Comparison of ENCODE assay signal across 27 cellular contexts in genomic region chr16:26993988-26994387, GRCh38.
A peak's percentile ranks its signal among the peaks of the same experiment; 100 is the strongest.
DNase-seq lines count a peak whose midpoint lies in the region; ATAC-seq and TF ChIP-seq lines count a peak whose summit lies in the region.
"Had no signal": no experiment of that assay in that cellular context is flagged by ENCODE, and none has a peak within 500 bp of the region (broad histone marks: within the 10 kb centered on the region; RNA-seq: fewer than 3 reads in every experiment).

No MANE protein-coding gene starts in this region.

- no peak overlapping the region for H2AFZ ChIP-seq in smooth muscle cell (ENCODE audit: low read depth)
- H2AFZ ChIP-seq: PC-9 had no signal

- no peak for ATAC-seq in HG03469 (IDR thresholded peaks at IDR 0.05; ENCODE audit: unreplicated experiment)
- no peak for ATAC-seq in HG02798 (IDR thresholded peaks at IDR 0.05; ENCODE audit: poor library complexity, unreplicated experiment)
- ATAC-seq: activated CD4-positive, CD25-positive, alpha-beta regulatory T cell treated with anti-CD3 and anti-CD28 coated beads, Interleukin-2, amount 50 U/mL, for 24 hours; activated CD8-positive, alpha-beta T cell treated with anti-CD3 and anti-CD28 coated beads for 36 hours; left colon; naive thymus-derived CD4-positive, alpha-beta T cell; right cardiac atrium; T-cell had no signal

- no peaks in the 10 kb centered on the region for H4K20me1 ChIP-seq in smooth muscle cell (ENCODE audit: low read depth)

- H3F3A ChIP-seq in smooth muscle cell (ENCODE audit: low read depth): no peaks in the 10 kb centered on the region

- 43% methylated on average over 5 of the region's 5 CpGs for WGBS in smooth muscle cell (ENCODE audit: low lambda C conversion rate)

- H3K27me3 ChIP-seq in smooth muscle cell (ENCODE audit: low read depth): no peaks in the 10 kb centered on the region
- H3K27me3 ChIP-seq: SJCRH30 had no signal

- no peaks in the 10 kb centered on the region for H3K36me3 ChIP-seq in smooth muscle cell (ENCODE audit: low read depth)
- H3K36me3 ChIP-seq: SJCRH30 had no signal

- H3K9me3 ChIP-seq in smooth muscle cell (replicated peaks; ENCODE audit: low read depth): no peaks in the 10 kb centered on the region
- H3K9me3 ChIP-seq: SJCRH30 had no signal

- H3K4me1 ChIP-seq in smooth muscle cell (ENCODE audit: low read depth): peaks cover 14% of the 10 kb centered on the region
- H3K4me1 ChIP-seq: SJCRH30 had no signal

- H3K9ac ChIP-seq in smooth muscle cell (ENCODE audit: low read depth): no peak overlapping the region
- H3K9ac ChIP-seq: KMS-11 had no signal

- no peak overlapping the region for H3K4me3 ChIP-seq in smooth muscle cell
- H3K4me3 ChIP-seq: PC-9, SJCRH30 had no signal

- H3K4me2 ChIP-seq in smooth muscle cell: peak overlapping the region; percentile 35
- H3K4me2 ChIP-seq: KMS-11, PC-9 had no signal

- no peak for TF ChIP-seq CTCF in smooth muscle cell (IDR thresholded peaks at IDR 0.05; ENCODE audit: borderline replicate concordance, insufficient read depth, poor library complexity, severe bottlenecking)

- no peak overlapping the region for H3K27ac ChIP-seq in smooth muscle cell (ENCODE audit: low read depth)
- H3K27ac ChIP-seq: epithelial cell of prostate, KMS-11, PC-9, SJCRH30 had no signal

- DNase-seq in GM04504 (ENCODE audit: low read depth) (peak; percentile 28), astrocyte of the hippocampus (ENCODE audit: low read depth, low spot score) (peak; percentile 28), fibroblast of the conjunctiva (ENCODE audit: low read depth) (peak; percentile 8), smooth muscle cell (lab: John Stamatoyannopoulos, UW; ENCODE audit: unreplicated experiment) (no peak), NCI-H146 treated with DMSO at 0.1 percent for 48 hours (lab: John Stamatoyannopoulos, UW; ENCODE audit: unreplicated experiment) (no peak), pons (ENCODE audit: low spot score) (no peak)
- DNase-seq: activated CD8-positive, alpha-beta T cell treated with anti-CD3 and anti-CD28 coated beads for 36 hours; activated T-cell treated with anti-CD3 and anti-CD28 coated beads, Interleukin-2, amount 50 U/mL, for 1 hour; amygdala; DND-41; glutamatergic neuron; left colon; MV-4-11; naive thymus-derived CD4-positive, alpha-beta T cell; NCI-H1930; NCI-H345; right cardiac atrium; SJCRH30; stimulated activated CD8-positive, alpha-beta memory T cell treated with anti-CD3 and anti-CD28 coated beads, Interleukin-4, amount 100 ng/mL, for 48 hours; T-cell; trophoblast cell had no signal

- no peaks in the 10 kb centered on the region for H3K79me2 ChIP-seq in smooth muscle cell (ENCODE audit: low read depth)

Comparison
In these comparisons a context has a peak if more than half of its experiments do, and no peak if none do; other contexts are left out.
1. DNase-seq: peak in GM04504 (single experiment), astrocyte of the hippocampus (single experiment) and fibroblast of the conjunctiva (single experiment); none in smooth muscle cell (single experiment), NCI-H146 treated with DMSO at 0.1 percent for 48 hours (single experiment) and pons (single experiment).